In the genomic region with DNA sequence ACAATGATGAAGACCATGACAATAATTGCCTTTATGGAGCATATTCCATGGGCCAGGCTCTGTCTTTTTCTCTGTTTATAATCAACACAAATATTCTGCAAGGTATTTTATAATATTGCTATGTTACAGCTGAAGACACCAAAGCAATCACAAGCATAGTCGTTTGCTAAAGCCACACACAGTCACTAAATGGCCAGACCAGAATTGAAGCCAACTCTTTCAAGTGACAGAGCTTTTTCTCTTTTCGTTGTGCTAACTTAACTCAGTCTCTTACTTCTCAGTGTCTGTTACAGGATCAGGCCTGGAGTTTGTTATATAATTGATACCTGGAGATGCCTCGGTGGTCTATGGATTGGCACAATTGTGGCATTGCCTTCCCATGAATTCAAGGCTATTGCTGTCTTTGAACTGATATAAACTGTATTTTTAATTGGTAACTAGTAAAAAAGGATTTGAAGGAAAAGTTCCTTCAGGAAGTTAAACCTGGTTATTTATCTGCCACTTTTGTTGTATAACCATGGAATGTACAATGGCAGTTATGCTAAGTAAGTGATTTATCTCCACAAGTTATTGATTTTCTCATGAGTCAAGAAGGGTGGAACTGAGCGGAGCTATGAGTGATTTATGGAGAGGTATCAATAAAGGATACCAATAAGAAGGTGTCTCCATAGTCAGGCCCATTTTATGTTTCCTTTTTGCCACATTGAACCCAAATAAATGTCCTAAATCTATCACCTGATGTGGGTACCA, we compare ENCODE assay signal across 26 cellular contexts.
"Had no signal": no experiment of that assay in that cellular context is flagged by ENCODE, and none has a peak within 500 bp of the region (broad histone marks: within the 10 kb centered on the region; RNA-seq: fewer than 3 reads in every experiment).

No MANE protein-coding gene starts in this region.

- H3K4me3 ChIP-seq: heart left ventricle, left ventricle myocardium inferior, lung, ovary, psoas muscle, right atrium auricular region, right lobe of liver, spleen, suprapubic skin, thoracic aorta, tibial artery, uterus had no signal

- H3K27me3 ChIP-seq: ovary, right atrium auricular region, right lobe of liver, suprapubic skin, tibial artery, uterus had no signal

- H3K27ac ChIP-seq: heart left ventricle, left ventricle myocardium inferior, ovary, psoas muscle, right atrium auricular region, right lobe of liver, spleen, suprapubic skin, thoracic aorta, tibial artery, uterus had no signal

- H3K36me3 Mint-ChIP-seq: immature natural killer cell; mesothelial cell of epicardium; naive B cell; natural killer cell treated with Interleukin-12 subunit alpha and Interleukin-12 subunit beta and Interleukin-15 and Interleukin-18, amount 100 ng/mL, for 72 hours; stimulated activated effector memory CD8-positive, alpha-beta T cell treated with anti-CD3 and anti-CD28 coated beads, Interleukin-12 subunit alpha, Interleukin-12 subunit beta, amount 100 ng/mL, for 72 hours had no signal

- H3K4me1 Mint-ChIP-seq: immature natural killer cell; mesothelial cell of epicardium; naive B cell; stimulated activated effector memory CD8-positive, alpha-beta T cell treated with anti-CD3 and anti-CD28 coated beads, Interleukin-12 subunit alpha, Interleukin-12 subunit beta, amount 100 ng/mL, for 72 hours had no signal

- H3K9me3 ChIP-seq: heart left ventricle, left ventricle myocardium inferior, ovary, psoas muscle, right atrium auricular region, right lobe of liver, suprapubic skin, thoracic aorta, tibial artery, uterus had no signal

- H3K4me1 ChIP-seq: heart left ventricle, left ventricle myocardium inferior, psoas muscle, right atrium auricular region, right lobe of liver, spleen, suprapubic skin, tibial artery, uterus had no signal

- ATAC-seq: heart left ventricle; natural killer cell treated with Interleukin-12 subunit alpha and Interleukin-12 subunit beta and Interleukin-15 and Interleukin-18, amount 100 ng/mL, for 72 hours; psoas muscle; right lobe of liver; stimulated activated effector memory CD8-positive, alpha-beta T cell treated with anti-CD3 and anti-CD28 coated beads, Interleukin-12 subunit alpha, Interleukin-12 subunit beta, amount 100 ng/mL, for 72 hours had no signal

- H3K4me3 Mint-ChIP-seq: immature natural killer cell; mesothelial cell of epicardium; naive B cell; natural killer cell treated with Interleukin-12 subunit alpha and Interleukin-12 subunit beta and Interleukin-15 and Interleukin-18, amount 100 ng/mL, for 72 hours; stimulated activated effector memory CD8-positive, alpha-beta T cell treated with anti-CD3 and anti-CD28 coated beads, Interleukin-12 subunit alpha, Interleukin-12 subunit beta, amount 100 ng/mL, for 72 hours; stimulated activated naive CD8-positive, alpha-beta T cell treated with anti-CD3 and anti-CD28 coated beads, Interleukin-15, Interleukin-2, amounts not matched to agents 100 ng/mL and 50 ng/mL, for 24 hours had no signal

- H3K36me3 ChIP-seq: heart left ventricle, left ventricle myocardium inferior, ovary, right atrium auricular region, right lobe of liver, spleen, suprapubic skin, thoracic aorta, tibial artery, uterus had no signal

- H3K9me3 Mint-ChIP-seq: immature natural killer cell; mesothelial cell of epicardium; natural killer cell treated with Interleukin-12 subunit alpha and Interleukin-12 subunit beta and Interleukin-15 and Interleukin-18, amount 100 ng/mL, for 72 hours; stimulated activated effector memory CD8-positive, alpha-beta T cell treated with anti-CD3 and anti-CD28 coated beads, Interleukin-12 subunit alpha, Interleukin-12 subunit beta, amount 100 ng/mL, for 72 hours; stimulated activated naive CD8-positive, alpha-beta T cell treated with anti-CD3 and anti-CD28 coated beads, Interleukin-15, Interleukin-2, amounts not matched to agents 100 ng/mL and 50 ng/mL, for 24 hours had no signal

- H3K27ac Mint-ChIP-seq: immature natural killer cell; mesothelial cell of epicardium; natural killer cell treated with Interleukin-12 subunit alpha and Interleukin-12 subunit beta and Interleukin-15 and Interleukin-18, amount 100 ng/mL, for 72 hours; stimulated activated effector memory CD8-positive, alpha-beta T cell treated with anti-CD3 and anti-CD28 coated beads, Interleukin-12 subunit alpha, Interleukin-12 subunit beta, amount 100 ng/mL, for 72 hours; stimulated activated naive CD8-positive, alpha-beta T cell treated with anti-CD3 and anti-CD28 coated beads, Interleukin-15, Interleukin-2, amounts not matched to agents 100 ng/mL and 50 ng/mL, for 24 hours had no signal

- DNase-seq: heart left ventricle; hypothalamus; immature natural killer cell; kidney; left ventricle myocardium inferior; mesendoderm; naive B cell; ovary; posterior cingulate gyrus; psoas muscle; right lobe of liver; spleen; stimulated activated CD4-positive, alpha-beta T cell treated with anti-CD3 and anti-CD28 coated beads, Interleukin-4, amount 100 ng/mL, for 24 hours; stimulated activated naive CD4-positive, alpha-beta T cell; tibial artery; trophoblast cell; uterus had no signal

- FAIRE-seq: islet of Langerhans, kidney had no signal
